8 cellular contexts compared by ENCODE assay signal in the genomic region with DNA sequence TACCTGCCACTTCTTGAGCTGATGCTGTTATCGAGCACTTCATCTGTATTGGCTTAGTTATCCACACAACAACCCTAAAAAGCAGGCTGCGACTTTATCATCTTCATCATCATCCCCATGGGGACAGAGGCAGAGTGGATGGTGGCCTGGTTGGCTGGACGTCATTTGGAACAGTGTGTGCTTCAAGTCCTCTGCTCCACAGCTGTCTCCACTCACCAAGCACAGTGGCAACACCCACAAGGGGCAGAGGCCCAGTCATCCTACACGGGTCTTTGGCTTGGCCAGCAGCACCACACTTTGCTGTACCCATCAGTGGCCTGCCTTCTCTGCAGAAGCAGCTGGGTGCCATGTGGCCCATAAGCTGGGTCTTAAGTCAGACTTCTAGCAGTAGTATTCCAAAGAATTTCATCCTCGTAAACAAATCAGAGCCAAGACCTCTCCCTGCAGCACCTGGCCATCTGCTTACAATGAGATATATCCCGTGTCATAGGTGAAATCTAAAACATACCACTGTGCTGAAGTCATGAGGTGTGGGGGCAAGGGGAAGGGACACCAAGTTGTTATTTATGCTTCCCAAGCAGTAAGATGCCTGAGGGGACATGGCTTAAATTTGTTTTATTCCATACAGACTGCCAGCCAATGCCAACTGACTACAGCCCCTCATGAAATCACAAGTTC. TPM values are rescaled to one million over a fixed set of nuclear protein-coding genes. Genes with fewer than 3 reads are reported as not detected.
DNase-seq lines count a peak whose midpoint lies in the region; ATAC-seq and TF ChIP-seq lines count a peak whose summit lies in the region.

No MANE protein-coding gene starts in this region.

- H3K27ac Mint-ChIP-seq in WTC11, result peak overlapping the region; percentile 30
- H3K27ac Mint-ChIP-seq in activated T-helper 1 cell treated with anti-CD3 and anti-CD28 coated beads, Interleukin-12 subunit alpha, Interleukin-12 subunit beta, Interleukin-2, Interleukin-4 antibody, amounts not matched to agents 30 ng/mL and 10 ng/mL and 1 ng/mL, durations not matched to agents 14 hours and 24 hours and 36 hours, result no peak overlapping the region

- no peaks in the 10 kb centered on the region for H3K27me3 ChIP-seq in skeletal muscle satellite cell (ENCODE audit: control insufficient read depth, insufficient read depth, low read length)

- H3K36me3 Mint-ChIP-seq in WTC11, result no peaks in the 10 kb centered on the region
- H3K36me3 Mint-ChIP-seq in activated T-helper 1 cell treated with anti-CD3 and anti-CD28 coated beads, Interleukin-12 subunit alpha, Interleukin-12 subunit beta, Interleukin-2, Interleukin-4 antibody, amounts not matched to agents 30 ng/mL and 10 ng/mL and 1 ng/mL, durations not matched to agents 14 hours and 24 hours and 36 hours (ENCODE audit: low read depth), result peaks cover 4% of the 10 kb centered on the region

- no peak for TF ChIP-seq CTCF in WTC11 (IDR thresholded peaks at IDR 0.05)

- H3K4me1 Mint-ChIP-seq in WTC11, result peaks cover 74% of the 10 kb centered on the region
- H3K4me1 Mint-ChIP-seq in activated T-helper 1 cell treated with anti-CD3 and anti-CD28 coated beads, Interleukin-12 subunit alpha, Interleukin-12 subunit beta, Interleukin-2, Interleukin-4 antibody, amounts not matched to agents 30 ng/mL and 10 ng/mL and 1 ng/mL, durations not matched to agents 14 hours and 24 hours and 36 hours (ENCODE audit: low read depth), result peaks cover 59% of the 10 kb centered on the region

- H3K27me3 Mint-ChIP-seq in WTC11 (ENCODE audit: low read depth), result no peaks in the 10 kb centered on the region
- no peaks in the 10 kb centered on the region for H3K27me3 Mint-ChIP-seq in activated T-helper 1 cell treated with anti-CD3 and anti-CD28 coated beads, Interleukin-12 subunit alpha, Interleukin-12 subunit beta, Interleukin-2, Interleukin-4 antibody, amounts not matched to agents 30 ng/mL and 10 ng/mL and 1 ng/mL, durations not matched to agents 14 hours and 24 hours and 36 hours (ENCODE audit: insufficient read depth)

- no peak overlapping the region for H3K4me3 ChIP-seq in skeletal muscle satellite cell (ENCODE audit: low read length)

- H3K4me1 ChIP-seq in skeletal muscle satellite cell (ENCODE audit: control insufficient read depth, insufficient read depth, low read length), result peaks cover 57% of the 10 kb centered on the region

- no peaks in the 10 kb centered on the region for H3K36me3 ChIP-seq in skeletal muscle satellite cell (ENCODE audit: insufficient read depth, low read length)

- ATAC-seq in WTC11 (no peak), left ventricle myocardium superior (peak; percentile 78), HG02852 (IDR thresholded peaks at IDR 0.05; ENCODE audit: unreplicated experiment) (no peak)

- peak; percentile 34 for DNase-seq in EH (ENCODE audit: low read depth)
- DNase-seq in WTC11 (ENCODE audit: low spot score), result no peak
- DNase-seq in left ventricle myocardium superior, result peak; percentile 75
- no peak for DNase-seq in islet precursor cell
- no peak for DNase-seq in activated T-helper 1 cell treated with anti-CD3 and anti-CD28 coated beads, Interleukin-12 subunit alpha, Interleukin-12 subunit beta, Interleukin-2, Interleukin-4 antibody, amounts not matched to agents 30 ng/mL and 10 ng/mL and 1 ng/mL, durations not matched to agents 14 hours and 24 hours and 36 hours (ENCODE audit: low spot score)
- no peak for DNase-seq in amniotic stem cell (lab: John Stamatoyannopoulos, UW)

- CTCF ChIA-PET in WTC11 (lab: Charles Lee), result interaction anchor here (0.9 to 2.1 kb wide), 3 partner anchors 20 to 29 kb away, joined by 3 to 10 read pairs (median 5); no protein-coding TSS in a partner anchor

- no peak overlapping the region for H3K4me3 Mint-ChIP-seq in WTC11
- H3K4me3 Mint-ChIP-seq in activated T-helper 1 cell treated with anti-CD3 and anti-CD28 coated beads, Interleukin-12 subunit alpha, Interleukin-12 subunit beta, Interleukin-2, Interleukin-4 antibody, amounts not matched to agents 30 ng/mL and 10 ng/mL and 1 ng/mL, durations not matched to agents 14 hours and 24 hours and 36 hours, result no peak overlapping the region

- H3K4me2 ChIP-seq in skeletal muscle satellite cell (ENCODE audit: low read length), result peak overlapping the region; percentile 62

- no peaks in the 10 kb centered on the region for H3K9me3 Mint-ChIP-seq in WTC11
- H3K9me3 Mint-ChIP-seq in activated T-helper 1 cell treated with anti-CD3 and anti-CD28 coated beads, Interleukin-12 subunit alpha, Interleukin-12 subunit beta, Interleukin-2, Interleukin-4 antibody, amounts not matched to agents 30 ng/mL and 10 ng/mL and 1 ng/mL, durations not matched to agents 14 hours and 24 hours and 36 hours, result no peaks in the 10 kb centered on the region

- POLR2A ChIA-PET in WTC11 (lab: Charles Lee), result interaction anchor here (0.6 to 1.0 kb wide), 2 partner anchors 8 to 931 kb away, joined by 4 to 5 read pairs; no protein-coding TSS in a partner anchor

- H3K9ac ChIP-seq in skeletal muscle satellite cell (ENCODE audit: low read depth, low read length), result peak overlapping the region; percentile 10

- H3K9me3 ChIP-seq in skeletal muscle satellite cell (replicated peaks; ENCODE audit: low read length), result no peaks in the 10 kb centered on the region

- intact Hi-C loops in left ventricle myocardium superior (cut with micrococcal nuclease), result no loop called here
- intact Hi-C loops in activated T-helper 1 cell treated with anti-CD3 and anti-CD28 coated beads, Interleukin-12 subunit alpha, Interleukin-12 subunit beta, Interleukin-2, Interleukin-4 antibody, amounts not matched to agents 30 ng/mL and 10 ng/mL and 1 ng/mL, durations not matched to agents 14 hours and 24 hours and 36 hours (cut with micrococcal nuclease), result no loop called here

TF ChIP-seq in WTC11, 78 proteins besides CTCF, POLR2A, EP300 and RAD21:
- TF ChIP-seq TEAD4 (CRISPR knock-in tag; IDR thresholded peaks at IDR 0.05), result no peak

RNA-seq across cellular contexts. Expression of gene EPHX3, which starts 47.9 kb away (rescaled TPM):
- total RNA-seq in WTC11 (2021), result 27.1 to 31.3 TPM (median 29.9 TPM) in 3 replicates
- total RNA-seq in left ventricle myocardium superior, result not detected
- under 0.01 TPM in 1 of 2 replicates, not detected in the other for total RNA-seq in skeletal muscle satellite cell (2012; rRNA removed)
- 0.20 TPM in 1 of 2 replicates, not detected in the other for total RNA-seq in activated T-helper 1 cell treated with anti-CD3 and anti-CD28 coated beads, Interleukin-12 subunit alpha, Interleukin-12 subunit beta, Interleukin-2, Interleukin-4 antibody, amounts not matched to agents 30 ng/mL and 10 ng/mL and 1 ng/mL, durations not matched to agents 14 hours and 24 hours and 36 hours

RNA-seq across cellular contexts. Expression of gene BRD4, which starts 52.2 kb away (rescaled TPM):
- total RNA-seq in WTC11 (2021) (127 to 130 TPM (median 128 TPM) in 3 replicates), left ventricle myocardium superior (67.4 TPM)
- total RNA-seq in skeletal muscle satellite cell (2012; rRNA removed), result 13.8 and 20.0 TPM in 2 replicates
- total RNA-seq in activated T-helper 1 cell treated with anti-CD3 and anti-CD28 coated beads, Interleukin-12 subunit alpha, Interleukin-12 subunit beta, Interleukin-2, Interleukin-4 antibody, amounts not matched to agents 30 ng/mL and 10 ng/mL and 1 ng/mL, durations not matched to agents 14 hours and 24 hours and 36 hours, result 122 and 129 TPM in 2 replicates

Comparison
In these comparisons a context has a peak if more than half of its experiments do, and no peak if none do; other contexts are left out.
1. DNase-seq: peak in EH (single experiment) and left ventricle myocardium superior (single experiment); none in WTC11 (single experiment), islet precursor cell (single experiment), activated T-helper 1 cell treated with anti-CD3 and anti-CD28 coated beads, Interleukin-12 subunit alpha, Interleukin-12 subunit beta, Interleukin-2, Interleukin-4 antibody, amounts not matched to agents 30 ng/mL and 10 ng/mL and 1 ng/mL, durations not matched to agents 14 hours and 24 hours and 36 hours (single experiment) and amniotic stem cell (single experiment).
2. RNA of gene EPHX3, which starts 47.9 kb away (total RNA-seq): 27.1 to 31.3 TPM in WTC11; 0.20 TPM in activated T-helper 1 cell treated with anti-CD3 and anti-CD28 coated beads, Interleukin-12 subunit alpha, Interleukin-12 subunit beta, Interleukin-2, Interleukin-4 antibody, amounts not matched to agents 30 ng/mL and 10 ng/mL and 1 ng/mL, durations not matched to agents 14 hours and 24 hours and 36 hours and not detected in left ventricle myocardium superior (single experiment); every median in the first group is over 10 times any median in the second.